27 cellular contexts compared by ENCODE assay signal in genomic region chr6:19557191-19557590, GRCh38.
"Had no signal": no experiment of that assay in that cellular context is flagged by ENCODE, and none has a peak within 500 bp of the region (broad histone marks: within the 10 kb centered on the region; RNA-seq: fewer than 3 reads in every experiment).

No MANE protein-coding gene starts in this region.

- DNase-seq: activated effector memory CD4-positive, alpha-beta T cell treated with anti-CD3 and anti-CD28 coated beads, Interleukin-2, amount 50 U/mL, for 16 hours; activated effector memory CD4-positive, alpha-beta T cell treated with Interleukin-2 at 50 U/mL for 16 hours; activated gamma-delta T cell; activated gamma-delta T cell treated with Interleukin-2 at 50 U/mL for 16 hours; activated naive CD4-positive, alpha-beta T cell; activated naive CD4-positive, alpha-beta T cell treated with anti-CD3 and anti-CD28 coated beads for 36 hours; activated naive CD4-positive, alpha-beta T cell treated with anti-CD3 and anti-CD28 coated beads, Interleukin-2, amount 10 ng/mL, durations not matched to agents 7 days and 5 days; activated naive CD4-positive, alpha-beta T cell treated with anti-CD3 and anti-CD28 coated beads, Interleukin-2, amount 50 U/mL, for 16 hours; activated naive CD4-positive, alpha-beta T cell treated with Interleukin-2 at 50 U/mL for 16 hours; activated naive CD8-positive, alpha-beta T cell treated with anti-CD3 and anti-CD28 coated beads for 36 hours; activated naive CD8-positive, alpha-beta T cell treated with anti-CD3 and anti-CD28 coated beads, Interleukin-2, amount 10 ng/mL, durations not matched to agents 7 days and 5 days; activated naive CD8-positive, alpha-beta T cell treated with anti-CD3 and anti-CD28 coated beads, Interleukin-2, amount 50 U/mL, for 24 hours; activated T-cell treated with anti-CD3 and anti-CD28 coated beads, Interleukin-2, amount 50 U/mL, for 4 hours; activated T-cell treated with anti-CD3 and anti-CD28 coated beads, Interleukin-2, amount 50 U/mL, for 48 hours; activated T-cell treated with anti-CD3 and anti-CD28 coated beads, Interleukin-2, amount 50 U/mL, for 72 hours; adrenal gland; amniotic stem cell; amygdala; anterior cingulate cortex; aorta; body of pancreas; brain microvascular endothelial cell; caudate nucleus; central memory CD4-positive, alpha-beta T cell; cerebellar nuclear complex had no signal

- ATAC-seq: activated naive CD4-positive, alpha-beta T cell treated with anti-CD3 and anti-CD28 coated beads, Interleukin-2, amount 50 U/mL, for 72 hours; activated naive CD8-positive, alpha-beta T cell treated with anti-CD3 and anti-CD28 coated beads, Interleukin-2, amount 50 U/mL, for 24 hours; activated T-cell treated with anti-CD3 and anti-CD28 coated beads, Interleukin-2, amount 50 U/mL, for 4 hours; activated T-cell treated with anti-CD3 and anti-CD28 coated beads, Interleukin-2, amount 50 U/mL, for 72 hours; activated T-helper 17 cell treated with anti-CD3 and anti-CD28 coated beads, Interleukin-2, amount 50 U/mL, for 72 hours; body of pancreas had no signal
